ENCODE assay signal across 21 cellular contexts in the genomic region with DNA sequence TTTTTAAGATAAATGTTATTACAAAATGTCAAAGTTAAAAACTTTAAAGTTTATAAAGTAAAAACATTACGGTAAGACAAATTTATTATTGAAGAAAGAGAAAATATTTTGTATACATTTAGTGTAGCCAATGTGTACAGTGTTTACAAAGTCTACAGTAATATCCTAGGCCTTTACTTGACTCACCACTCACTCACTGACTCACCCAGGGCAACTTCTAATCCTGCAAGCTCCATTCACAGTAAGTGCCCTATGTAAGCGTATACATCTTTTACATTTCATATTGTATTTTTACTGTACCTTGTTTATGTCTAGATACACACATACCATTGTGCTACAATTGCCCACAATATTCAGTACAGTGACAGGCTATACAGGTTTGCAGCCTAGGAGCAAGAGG.
"Had no signal": no experiment of that assay in that cellular context is flagged by ENCODE, and none has a peak within 500 bp of the region (broad histone marks: within the 10 kb centered on the region; RNA-seq: fewer than 3 reads in every experiment).

No MANE protein-coding gene starts in this region.

- H3K9me3 ChIP-seq: adrenal gland, body of pancreas, gastroesophageal sphincter, ovary, sigmoid colon, upper lobe of left lung had no signal

- H3K27ac Mint-ChIP-seq: activated CD8-positive, alpha-beta T cell treated with anti-CD3 and anti-CD28 coated beads, Interleukin-2, amount 10 ng/mL, durations not matched to agents 7 days and 5 days; activated naive CD4-positive, alpha-beta T cell treated with anti-CD3 and anti-CD28 coated beads for 36 hours; activated T-helper 17 cell treated with anti-CD3 and anti-CD28 coated beads, Interleukin-2, amount 50 U/mL, for 72 hours; T-cell had no signal

- DNase-seq: activated CD4-positive, alpha-beta T cell treated with anti-CD3 and anti-CD28 coated beads for 4 hours; activated CD8-positive, alpha-beta T cell treated with anti-CD3 and anti-CD28 coated beads, Interleukin-2, amount 10 ng/mL, durations not matched to agents 7 days and 5 days; activated naive CD4-positive, alpha-beta T cell treated with anti-CD3 and anti-CD28 coated beads for 36 hours; adrenal gland; body of pancreas; cerebellar nuclear complex; dermis blood vessel endothelial cell; kidney; left ventricle myocardium superior; ovary; sigmoid colon; stimulated activated CD4-positive, alpha-beta T cell treated with anti-CD3 and anti-CD28 coated beads, Interleukin-2, amount 100 ng/mL, for 48 hours; stimulated activated CD8-positive, alpha-beta memory T cell treated with anti-CD3 and anti-CD28 coated beads, Interleukin-4, amount 100 ng/mL, for 48 hours; stimulated activated naive CD8-positive, alpha-beta T cell treated with anti-CD3 and anti-CD28 coated beads, Interleukin-15, Interleukin-2, amounts not matched to agents 100 U/mL and 50 U/mL, for 24 hours; T-cell; T1000; upper lobe of left lung; WERI-Rb-1 had no signal

- H3K36me3 Mint-ChIP-seq: T-cell had no signal

- H3K27ac ChIP-seq: adrenal gland, body of pancreas, gastroesophageal sphincter, ovary, sigmoid colon, upper lobe of left lung, WERI-Rb-1 had no signal

- H3K27me3 ChIP-seq: adrenal gland, body of pancreas, gastroesophageal sphincter, ovary, sigmoid colon, upper lobe of left lung had no signal

- H3K4me1 ChIP-seq: adrenal gland, body of pancreas, gastroesophageal sphincter, sigmoid colon, upper lobe of left lung had no signal

- H3K9me3 Mint-ChIP-seq: activated naive CD4-positive, alpha-beta T cell treated with anti-CD3 and anti-CD28 coated beads for 36 hours; activated T-helper 17 cell treated with anti-CD3 and anti-CD28 coated beads, Interleukin-2, amount 50 U/mL, for 72 hours had no signal

- H3K4me3 Mint-ChIP-seq: activated CD8-positive, alpha-beta T cell treated with anti-CD3 and anti-CD28 coated beads, Interleukin-2, amount 10 ng/mL, durations not matched to agents 7 days and 5 days; activated naive CD4-positive, alpha-beta T cell treated with anti-CD3 and anti-CD28 coated beads for 36 hours; activated T-helper 17 cell treated with anti-CD3 and anti-CD28 coated beads, Interleukin-2, amount 50 U/mL, for 72 hours; neural crest cell; T-cell had no signal

- H3K4me3 ChIP-seq: adrenal gland, body of pancreas, gastroesophageal sphincter, ovary, sigmoid colon, upper lobe of left lung had no signal

- ATAC-seq: activated CD8-positive, alpha-beta T cell treated with anti-CD3 and anti-CD28 coated beads, Interleukin-2, amount 10 ng/mL, durations not matched to agents 7 days and 5 days; activated T-helper 17 cell treated with anti-CD3 and anti-CD28 coated beads, Interleukin-2, amount 50 U/mL, for 72 hours; body of pancreas; gastroesophageal sphincter; left ventricle myocardium superior; stimulated activated naive CD8-positive, alpha-beta T cell treated with anti-CD3 and anti-CD28 coated beads, Interleukin-15, Interleukin-2, amounts not matched to agents 100 U/mL and 50 U/mL, for 24 hours; T-cell had no signal

- H3K36me3 ChIP-seq: adrenal gland, gastroesophageal sphincter, ovary, sigmoid colon, upper lobe of left lung, WERI-Rb-1 had no signal

- H3K4me1 Mint-ChIP-seq: activated T-helper 17 cell treated with anti-CD3 and anti-CD28 coated beads, Interleukin-2, amount 50 U/mL, for 72 hours; neural crest cell; T-cell had no signal
